13 cellular contexts compared by ENCODE assay signal in the genomic region with DNA sequence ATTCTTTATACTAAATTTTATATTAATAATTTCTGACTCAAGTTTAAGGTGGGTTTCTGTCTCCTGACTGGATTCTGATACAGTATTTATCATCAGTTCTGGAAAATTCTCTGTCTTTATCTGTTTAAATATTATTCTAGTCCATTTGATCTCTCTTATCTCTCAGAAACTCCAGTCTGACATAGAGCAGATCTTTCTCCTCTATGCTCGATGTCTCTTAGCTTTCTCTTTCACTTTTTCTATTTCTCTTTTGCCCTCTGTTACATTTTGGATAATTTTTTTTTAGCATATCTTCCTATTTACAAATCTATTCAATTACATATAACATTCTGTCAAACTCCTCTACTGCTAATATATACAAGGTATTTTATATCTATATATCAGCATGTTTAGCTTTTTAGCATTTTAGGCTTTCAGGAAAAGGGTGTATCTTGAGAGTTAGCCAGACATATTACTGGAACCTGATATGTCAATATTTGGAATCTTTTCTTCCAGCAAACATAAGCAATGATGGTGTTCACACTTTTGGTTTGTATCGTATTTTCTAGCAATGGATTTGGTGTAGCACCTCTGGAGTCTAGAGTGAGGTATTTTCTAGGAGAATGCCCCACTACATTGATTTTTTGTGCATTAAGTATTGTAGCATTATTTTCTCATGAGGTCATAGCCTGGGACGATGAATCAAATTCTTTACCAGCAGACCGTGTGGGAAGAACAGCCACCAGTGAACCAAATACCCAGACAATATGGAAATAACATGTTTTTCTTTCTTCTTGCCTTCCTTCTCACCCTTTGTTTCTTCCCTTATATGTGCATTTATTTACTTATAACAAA. TPM values are rescaled to one million over a fixed set of nuclear protein-coding genes. Genes with fewer than 3 reads are reported as not detected.
DNase-seq lines count a peak whose midpoint lies in the region; ATAC-seq and TF ChIP-seq lines count a peak whose summit lies in the region.
"Had no signal": no experiment of that assay in that cellular context is flagged by ENCODE, and none has a peak within 500 bp of the region (broad histone marks: within the 10 kb centered on the region; RNA-seq: fewer than 3 reads in every experiment).

No MANE protein-coding gene starts in this region.

- no peak overlapping the region for H2AK5ac ChIP-seq in mesendoderm (ENCODE audit: low read length)

- no peak overlapping the region for H2BK120ac ChIP-seq in mesendoderm (ENCODE audit: low read depth, low read length)

- H3K79me1 ChIP-seq in mesendoderm (ENCODE audit: low read length): no peaks in the 10 kb centered on the region

- H2BK5ac ChIP-seq in mesendoderm (ENCODE audit: low read length): no peak overlapping the region

- TF ChIP-seq POLR2A in heart left ventricle (IDR thresholded peaks at IDR 0.05): no peak
- TF ChIP-seq POLR2A in upper lobe of left lung (IDR thresholded peaks at IDR 0.05): no peak

- H3K9me3 ChIP-seq in heart left ventricle (no peaks in the 10 kb centered on the region), mammary epithelial cell (replicated peaks; ENCODE audit: insufficient read depth, low read length) (no peaks in the 10 kb centered on the region), upper lobe of left lung (no peaks in the 10 kb centered on the region)
- H3K9me3 ChIP-seq: BLaER1 treated with 17β-estradiol and CSF1 and Interleukin-3, amounts not matched to agents 10 nM and 100 nM had no signal

- dilution Hi-C loops in mammary epithelial cell (cut with HindIII; ENCODE audit: low sequenced_read_pairs): no loop called here

- CTCF ChIA-PET in mammary epithelial cell (lab: Charles Lee; ENCODE audit: low non-redundant PET): no interaction called here

- H3K27ac ChIP-seq in heart left ventricle (peak overlapping the region in 10 of 12 donors; percentile 25 to 96 (median 68)), mammary epithelial cell (ENCODE audit: insufficient read depth, low read depth, low read length) (peak overlapping the region; percentile 59), mesendoderm (ENCODE audit: low read depth, low read length) (no peak overlapping the region), upper lobe of left lung (peak overlapping the region; percentile 42 to 88 (median 71))
- H3K27ac ChIP-seq: BLaER1 treated with 17β-estradiol and CSF1 and Interleukin-3, amounts not matched to agents 10 nM and 100 nM had no signal

- H4K8ac ChIP-seq in mesendoderm (ENCODE audit: low read depth, low read length): no peak overlapping the region

- H3K79me2 ChIP-seq in mammary epithelial cell (ENCODE audit: insufficient read depth, low read length): no peaks in the 10 kb centered on the region
- H3K79me2 ChIP-seq in mesendoderm (ENCODE audit: control insufficient read depth, insufficient read depth, low read length): no peaks in the 10 kb centered on the region

- ATAC-seq in heart left ventricle (no peak), upper lobe of left lung (ENCODE audit: low FRiP score in 2 of 2) (no peak), GM21526 (IDR thresholded peaks at IDR 0.05; ENCODE audit: low FRiP score, unreplicated experiment) (no peak)
- ATAC-seq: HCT116 had no signal

- H2AFZ ChIP-seq in mammary epithelial cell (ENCODE audit: low read depth, low read length): peak overlapping the region; percentile 42

- H3K36me3 ChIP-seq in heart left ventricle (no peaks in the 10 kb centered on the region), mammary epithelial cell (ENCODE audit: insufficient read depth, low read length) (no peaks in the 10 kb centered on the region), mesendoderm (ENCODE audit: control insufficient read depth, insufficient read depth, low read length) (no peaks in the 10 kb centered on the region), upper lobe of left lung (no peaks in the 10 kb centered on the region)
- H3K36me3 ChIP-seq: BLaER1 treated with 17β-estradiol and CSF1 and Interleukin-3, amounts not matched to agents 10 nM and 100 nM had no signal

- no peak overlapping the region for H2BK15ac ChIP-seq in mesendoderm (replicated peaks; ENCODE audit: low read depth)

- 27 to 31% (median 30%) methylated on average over 4 of the region's 4 CpGs for WGBS in heart left ventricle, 4 donors
- 20% methylated on average over 4 of the region's 4 CpGs for WGBS in mammary epithelial cell (ENCODE audit: low coverage, missing lambda C conversion rate)
- no CpG with 5 or more reads among the region's 4 CpGs for WGBS in mesendoderm (ENCODE audit: extremely low coverage, insufficient coverage, low lambda C conversion rate)
- 25 to 36% methylated on average over 4 of the region's 4 CpGs for WGBS in upper lobe of left lung, 2 donors

- H4K20me1 ChIP-seq in mammary epithelial cell (ENCODE audit: insufficient read depth, low read length): no peaks in the 10 kb centered on the region
- H4K20me1 ChIP-seq: BLaER1 treated with 17β-estradiol and CSF1 and Interleukin-3, amounts not matched to agents 10 nM and 100 nM had no signal

- in situ Hi-C loops in mammary epithelial cell (cut with MboI; ENCODE audit: low sequenced_read_pairs in 2 of 2): loop anchor here in 1 of 2 donors (25.0 kb wide), 1 partner anchor 120 kb away; a partner anchor contains a TSS

- DNase-seq in heart left ventricle: no peak
- no peak for DNase-seq in cardiac septum (ENCODE audit: low spot score)
- peak; percentile 45 for DNase-seq in mammary epithelial cell
- DNase-seq in mesendoderm: no peak
- DNase-seq in upper lobe of left lung: no peak
- no peak for DNase-seq in activated CD4-positive, alpha-beta T cell treated with anti-CD3 and anti-CD28 coated beads, Interleukin-2, amount 50 U/mL, for 48 hours
- DNase-seq in GM19240 (ENCODE audit: insufficient read length, low spot score): no peak
- DNase-seq: activated gamma-delta T cell, substantia nigra, T1000 had no signal

- BruUV-seq in mammary epithelial cell (replicated peaks; lab: Mats Ljungman, UMichigan): no TSS peak

- intact Hi-C loops in heart left ventricle (cut with DNase I): loop anchor here in 2 of 10 donors (2.0 to 10.0 kb wide), 2 partner anchors 109 to 113 kb away; a partner anchor contains a TSS
- intact Hi-C loops in cardiac septum (cut with DNase I): loop anchor here (10.0 kb wide), 1 partner anchor 113 kb away; a partner anchor contains a TSS
- intact Hi-C loops in mammary epithelial cell (cut with micrococcal nuclease): no loop called here

- H3K27me3 ChIP-seq in heart left ventricle: no peaks in the 10 kb centered on the region
- no peaks in the 10 kb centered on the region for H3K27me3 ChIP-seq in mammary epithelial cell (ENCODE audit: insufficient read depth, low read length)
- H3K27me3 ChIP-seq in mesendoderm (ENCODE audit: insufficient read depth, low read length, poor library complexity): no peaks in the 10 kb centered on the region
- H3K27me3 ChIP-seq in upper lobe of left lung: no peaks in the 10 kb centered on the region
- H3K27me3 ChIP-seq: BLaER1 treated with 17β-estradiol and CSF1 and Interleukin-3, amounts not matched to agents 10 nM and 100 nM had no signal

- H3K4me1 ChIP-seq in heart left ventricle (peaks cover 0 to 68% (median 25%) of the 10 kb centered on the region in 12 donors), mammary epithelial cell (ENCODE audit: insufficient read depth, low read length) (peaks cover 36% of the 10 kb centered on the region), mesendoderm (ENCODE audit: control insufficient read depth, low read depth, low read length) (no peaks in the 10 kb centered on the region), upper lobe of left lung (peaks cover 34 to 51% (median 37%) of the 10 kb centered on the region in 4 donors)
- H3K4me1 ChIP-seq: BLaER1 treated with 17β-estradiol and CSF1 and Interleukin-3, amounts not matched to agents 10 nM and 100 nM had no signal

- H3K4me3 ChIP-seq in heart left ventricle: peak overlapping the region in 8 of 12 donors; percentile 0 to 49 (median 28)
- H3K4me3 ChIP-seq in mammary epithelial cell (replicated peaks in 1 of 3; ENCODE audit: insufficient read depth in 1 of 3, low read depth in 2 of 3, low read length in 3 of 3): peak overlapping the region in 2 of 3 experiments; percentile 31 to 34
- H3K4me3 ChIP-seq in mesendoderm (ENCODE audit: low read length): no peak overlapping the region
- H3K4me3 ChIP-seq in upper lobe of left lung: peak overlapping the region in 2 of 4 donors; percentile 15 to 18
- H3K4me3 ChIP-seq: BLaER1 treated with 17β-estradiol and CSF1 and Interleukin-3, amounts not matched to agents 10 nM and 100 nM had no signal

- H3K56ac ChIP-seq in mesendoderm (ENCODE audit: low read length): no peak overlapping the region

- peak overlapping the region; percentile 86 for H3K4me2 ChIP-seq in mammary epithelial cell (ENCODE audit: insufficient read depth, low read depth, low read length)
- no peak overlapping the region for H3K4me2 ChIP-seq in mesendoderm (ENCODE audit: low read length)
- H3K4me2 ChIP-seq: BLaER1 treated with 17β-estradiol and CSF1 and Interleukin-3, amounts not matched to agents 10 nM and 100 nM had no signal

- H3K9ac ChIP-seq in mammary epithelial cell (ENCODE audit: insufficient read depth, low read length) (peak overlapping the region; percentile 52), mesendoderm (ENCODE audit: low read length) (no peak overlapping the region)
- H3K9ac ChIP-seq: BLaER1 treated with 17β-estradiol and CSF1 and Interleukin-3, amounts not matched to agents 10 nM and 100 nM had no signal

- no peak overlapping the region for H3K23ac ChIP-seq in mesendoderm (ENCODE audit: low read length)

- no peak overlapping the region for H4K5ac ChIP-seq in mesendoderm (ENCODE audit: low read length)

- TF ChIP-seq EP300 in upper lobe of left lung (IDR thresholded peaks at IDR 0.05): peak in 2 of 4 donors; percentile 11 to 17

- no peak overlapping the region for H3K4ac ChIP-seq in mesendoderm (ENCODE audit: low read depth, low read length)

- peak overlapping the region; percentile 39 for H3K18ac ChIP-seq in mesendoderm (ENCODE audit: low read length)

- no peak for TF ChIP-seq CTCF in heart left ventricle (IDR thresholded peaks at IDR 0.05)
- TF ChIP-seq CTCF in mammary epithelial cell (conservative IDR thresholded peaks at IDR 0.05 in 1 of 2, IDR thresholded peaks at IDR 0.05 in 1 of 2; ENCODE audit: extremely low read depth in 1 of 2, insufficient read depth in 1 of 2, low read depth in 1 of 2, low read length in 2 of 2): no peak
- no peak for TF ChIP-seq CTCF in upper lobe of left lung (IDR thresholded peaks at IDR 0.05)

RNA-seq across cellular contexts. Expression of a gene that starts 4.1 kb away (rescaled TPM):
- total RNA-seq in heart left ventricle (100 to 1,000 TPM in 1 of 9 donors, 10 to 100 TPM in 8; 12.4 to 146 (median 27.4) TPM), cardiac septum (72.9 TPM), mammary epithelial cell (100 to 1,000 TPM; 131 to 605 TPM), upper lobe of left lung (100 to 1,000 TPM in 5 of 6 donors, 10 to 100 TPM in 1; 93.4 to 383 (median 208) TPM)
- polyA plus RNA-seq in heart left ventricle (10 to 100 TPM; 27.9 to 76.3 TPM), mammary epithelial cell (130 TPM)
- polyA minus RNA-seq in mammary epithelial cell: 88.0 TPM
- polyA plus RNA-seq in mesendoderm (2013, experiment 1 of 2): 0.17 TPM
- 0.10 TPM for polyA plus RNA-seq in mesendoderm (2013, experiment 2 of 2)
